ENCODE assay signal across 18 cellular contexts in genomic region chr16:70656712-70657263, GRCh38. TPM values are rescaled to one million over a fixed set of nuclear protein-coding genes. Genes with fewer than 3 reads are reported as not detected.
"Had no signal": no experiment of that assay in that cellular context is flagged by ENCODE, and none has a peak within 500 bp of the region (broad histone marks: within the 10 kb centered on the region; RNA-seq: fewer than 3 reads in every experiment).

No MANE protein-coding gene starts in this region.

- H3K9me3 Mint-ChIP-seq: activated naive CD4-positive, alpha-beta T cell treated with anti-CD3 and anti-CD28 coated beads for 36 hours; activated T-helper 1 cell treated with anti-CD3 and anti-CD28 coated beads, Interleukin-12 subunit alpha, Interleukin-12 subunit beta, Interleukin-2, Interleukin-4 antibody, amounts not matched to agents 30 ng/mL and 10 ng/mL and 1 ng/mL, durations not matched to agents 14 hours and 24 hours and 36 hours; central memory CD8-positive, alpha-beta T cell; dendritic cell treated with granulocyte-macrophage colony-stimulating factor and Interleukin-4, amounts not matched to agents 40 ng/mL and 50 ng/mL, for 4 days; stimulated activated naive CD8-positive, alpha-beta T cell treated with anti-CD3 and anti-CD28 coated beads, Interleukin-15, Interleukin-2, amounts not matched to agents 100 ng/mL and 50 ng/mL, for 24 hours; T-cell had no signal

- H3K27ac ChIP-seq: hepatocyte, sigmoid colon, thoracic aorta, vagina had no signal

- H3K27me3 ChIP-seq: hepatocyte, sigmoid colon, vagina had no signal

- H3K4me3 ChIP-seq: hepatocyte, sigmoid colon, thoracic aorta, vagina had no signal

- H2AFZ ChIP-seq: hepatocyte had no signal

- H3K9me3 ChIP-seq: sigmoid colon, thoracic aorta, vagina had no signal

- H3K36me3 Mint-ChIP-seq: naive thymus-derived CD4-positive, alpha-beta T cell; T-cell had no signal

- DNase-seq: activated CD4-positive, alpha-beta T cell treated with anti-CD3 and anti-CD28 coated beads for 48 hours; activated naive CD4-positive, alpha-beta T cell treated with anti-CD3 and anti-CD28 coated beads for 36 hours; kidney glomerular epithelial cell; mammary epithelial cell; naive thymus-derived CD4-positive, alpha-beta T cell; stimulated activated CD4-positive, alpha-beta T cell treated with anti-CD3 and anti-CD28 coated beads, Interleukin-12 subunit alpha, Interleukin-12 subunit beta, amount 100 ng/mL, for 4 hours; stimulated activated CD4-positive, alpha-beta T cell treated with anti-CD3 and anti-CD28 coated beads, Interleukin-4, amount 100 ng/mL, for 1 hour; stimulated activated CD8-positive, alpha-beta memory T cell treated with anti-CD3 and anti-CD28 coated beads, Interleukin-4, amount 100 ng/mL, for 48 hours; T-cell; T1000 had no signal

- H3K79me2 ChIP-seq: hepatocyte had no signal

- H3K4me2 ChIP-seq: hepatocyte had no signal

- ATAC-seq: naive thymus-derived CD4-positive, alpha-beta T cell; T-cell had no signal

- H3K36me3 ChIP-seq: sigmoid colon, thoracic aorta, vagina had no signal

- H3K27ac Mint-ChIP-seq: activated naive CD4-positive, alpha-beta T cell treated with anti-CD3 and anti-CD28 coated beads for 36 hours; activated T-helper 1 cell treated with anti-CD3 and anti-CD28 coated beads, Interleukin-12 subunit alpha, Interleukin-12 subunit beta, Interleukin-2, Interleukin-4 antibody, amounts not matched to agents 30 ng/mL and 10 ng/mL and 1 ng/mL, durations not matched to agents 14 hours and 24 hours and 36 hours; dendritic cell treated with granulocyte-macrophage colony-stimulating factor and Interleukin-4, amounts not matched to agents 40 ng/mL and 50 ng/mL, for 4 days; naive thymus-derived CD4-positive, alpha-beta T cell; stimulated activated naive CD8-positive, alpha-beta T cell treated with anti-CD3 and anti-CD28 coated beads, Interleukin-15, Interleukin-2, amounts not matched to agents 100 ng/mL and 50 ng/mL, for 24 hours; T-cell had no signal

- H3K27me3 Mint-ChIP-seq: central memory CD8-positive, alpha-beta T cell; stimulated activated naive CD8-positive, alpha-beta T cell treated with anti-CD3 and anti-CD28 coated beads, Interleukin-15, Interleukin-2, amounts not matched to agents 100 ng/mL and 50 ng/mL, for 24 hours; T-cell had no signal

- H3K4me3 Mint-ChIP-seq: activated naive CD4-positive, alpha-beta T cell treated with anti-CD3 and anti-CD28 coated beads for 36 hours; activated T-helper 1 cell treated with anti-CD3 and anti-CD28 coated beads, Interleukin-12 subunit alpha, Interleukin-12 subunit beta, Interleukin-2, Interleukin-4 antibody, amounts not matched to agents 30 ng/mL and 10 ng/mL and 1 ng/mL, durations not matched to agents 14 hours and 24 hours and 36 hours; central memory CD8-positive, alpha-beta T cell; dendritic cell treated with granulocyte-macrophage colony-stimulating factor and Interleukin-4, amounts not matched to agents 40 ng/mL and 50 ng/mL, for 4 days; naive thymus-derived CD4-positive, alpha-beta T cell; stimulated activated naive CD8-positive, alpha-beta T cell treated with anti-CD3 and anti-CD28 coated beads, Interleukin-15, Interleukin-2, amounts not matched to agents 100 ng/mL and 50 ng/mL, for 24 hours; T-cell had no signal

RNA-seq across cellular contexts. Expression of gene IL34, which starts 10.4 kb away (rescaled TPM):
- total RNA-seq: activated naive CD4-positive, alpha-beta T cell treated with anti-CD3 and anti-CD28 coated beads for 36 hours; activated T-helper 1 cell treated with anti-CD3 and anti-CD28 coated beads, Interleukin-12 subunit alpha, Interleukin-12 subunit beta, Interleukin-2, Interleukin-4 antibody, amounts not matched to agents 30 ng/mL and 10 ng/mL and 1 ng/mL, durations not matched to agents 14 hours and 24 hours and 36 hours had no signal
- polyA plus RNA-seq: naive thymus-derived CD4-positive, alpha-beta T cell had no signal

RNA-seq across cellular contexts. Expression of gene MTSS2, which starts 29.1 kb away (rescaled TPM):
- polyA plus RNA-seq: naive thymus-derived CD4-positive, alpha-beta T cell had no signal
